In the genomic region with DNA sequence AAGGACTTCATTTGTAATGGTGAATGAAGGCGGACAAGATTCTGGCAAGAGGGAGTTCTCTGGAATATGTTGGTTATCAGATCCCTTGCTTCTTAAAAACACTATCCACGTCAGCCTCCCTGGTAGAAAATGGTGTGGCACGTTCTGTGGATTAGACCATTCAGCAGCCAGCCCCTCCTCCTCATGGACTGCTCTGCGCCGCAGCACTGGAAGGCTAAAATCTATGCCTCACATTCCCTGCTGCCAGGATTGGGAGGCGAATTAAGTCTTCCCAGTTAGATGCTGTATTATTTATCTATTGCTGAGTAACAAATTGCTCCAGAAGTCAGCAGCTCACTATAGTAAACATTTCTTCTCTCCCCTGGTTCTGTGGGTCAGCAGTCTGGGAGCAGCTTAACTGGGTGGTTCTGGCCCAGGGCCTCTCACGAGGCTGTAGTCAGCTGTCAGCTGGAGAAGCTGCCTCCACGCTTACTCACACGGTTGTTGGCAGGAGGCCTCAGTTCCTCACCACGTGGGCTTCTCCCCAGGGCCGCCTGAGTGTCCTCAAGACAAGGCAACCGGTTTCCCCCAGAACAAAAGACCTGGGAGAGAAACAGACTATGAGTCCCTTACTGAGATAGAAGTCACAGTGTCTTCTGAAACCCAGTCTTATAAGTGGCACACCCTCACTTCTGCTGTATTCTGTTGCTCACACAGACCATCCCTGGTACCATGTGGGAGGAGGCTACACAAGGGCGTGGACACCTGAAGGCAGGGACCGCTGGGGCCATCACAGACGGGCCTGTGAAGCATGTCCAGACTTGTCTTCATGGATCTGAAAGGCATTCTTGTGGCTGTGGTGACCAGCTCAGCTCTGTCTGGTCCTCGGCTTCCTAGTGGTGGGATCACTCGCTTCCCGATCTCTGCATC, we compare ENCODE assay signal across 12 cellular contexts.
DNase-seq lines count a peak whose midpoint lies in the region; ATAC-seq and TF ChIP-seq lines count a peak whose summit lies in the region.
"Had no signal": no experiment of that assay in that cellular context is flagged by ENCODE, and none has a peak within 500 bp of the region (broad histone marks: within the 10 kb centered on the region; RNA-seq: fewer than 3 reads in every experiment).

No MANE protein-coding gene starts in this region.

- no peak overlapping the region for H3K4me2 ChIP-seq in mesenchymal stem cell (ENCODE audit: low read length, poor library complexity, severe bottlenecking)

- H3K4ac ChIP-seq in mesenchymal stem cell (ENCODE audit: low read depth in 1 of 2, low read length in 2 of 2) = no peak overlapping the region

- no peaks in the 10 kb centered on the region for H3K79me1 ChIP-seq in mesenchymal stem cell (replicated peaks; ENCODE audit: low read length, poor library complexity, severe bottlenecking)

- no peak overlapping the region for H2BK15ac ChIP-seq in mesenchymal stem cell (ENCODE audit: low read depth, poor library complexity, severe bottlenecking)

- DNase-seq in NCI-H146 (lab: John Stamatoyannopoulos, UW) (peak; percentile 4), NCI-H146 treated with DMSO at 0.1 percent for 48 hours (lab: John Stamatoyannopoulos, UW; ENCODE audit: unreplicated experiment) (no peak), dedifferentiated amniotic fluid mesenchymal stem cell (ENCODE audit: extremely low spot score) (peak; percentile 53), mesenchymal stem cell (peak; percentile 2), uterus (peak; percentile 82 to 85), NCI-H1694 (lab: John Stamatoyannopoulos, UW) (no peak), left lobe of liver (ENCODE audit: low spot score) (no peak)
- no peak for DNase-seq in activated T-cell treated with anti-CD3 and anti-CD28 coated beads, Interleukin-2, amount 50 U/mL, for 1 hour
- DNase-seq: activated CD8-positive, alpha-beta memory T cell treated with anti-CD3 and anti-CD28 coated beads for 24 hours; AML-193; NCI-H69 had no signal

- H3K18ac ChIP-seq in mesenchymal stem cell (ENCODE audit: low read depth in 1 of 2, low read length in 2 of 2) = no peak overlapping the region

- TF ChIP-seq POLR2A in uterus (IDR thresholded peaks at IDR 0.05) = no peak

- no peak overlapping the region for H4K91ac ChIP-seq in mesenchymal stem cell (ENCODE audit: low read length)

- H3K4me1 ChIP-seq in mesenchymal stem cell (ENCODE audit: control insufficient read depth, insufficient read depth, low read depth, low read length) (no peaks in the 10 kb centered on the region), uterus (peaks cover 0 to 6% of the 10 kb centered on the region in 2 donors)

- 49% methylated on average over 15 of the region's 18 CpGs for WGBS in mesenchymal stem cell

- H3K23ac ChIP-seq in mesenchymal stem cell (ENCODE audit: low read length in 2 of 2) = no peak overlapping the region

- H2AFZ ChIP-seq in mesenchymal stem cell (ENCODE audit: low read depth, low read length) = no peak overlapping the region

- H3K4me3 ChIP-seq in mesenchymal stem cell (ENCODE audit: insufficient read depth in 1 of 2, low read depth in 1 of 2, low read length in 2 of 2) (peak overlapping the region in 1 of 2 experiments; percentile 9), uterus (no peak overlapping the region)

- H2BK120ac ChIP-seq in mesenchymal stem cell (ENCODE audit: low read depth, low read length) = no peak overlapping the region

- H3K27me3 ChIP-seq in mesenchymal stem cell (ENCODE audit: control insufficient read depth in 1 of 2, insufficient read depth in 1 of 2, low read length in 2 of 2) = no peaks in the 10 kb centered on the region
- H3K27me3 ChIP-seq in uterus = no peaks in the 10 kb centered on the region
- H3K27me3 ChIP-seq: neutrophil had no signal

- H3K36me3 ChIP-seq in mesenchymal stem cell (ENCODE audit: control insufficient read depth in 1 of 2, insufficient read depth in 2 of 2, low read depth in 1 of 2, low read length in 2 of 2) = no peaks in the 10 kb centered on the region
- no peaks in the 10 kb centered on the region for H3K36me3 ChIP-seq in uterus
- H3K36me3 ChIP-seq: neutrophil had no signal

- no peak overlapping the region for H4K8ac ChIP-seq in mesenchymal stem cell (ENCODE audit: low read length)

- no peak overlapping the region for H2BK5ac ChIP-seq in mesenchymal stem cell (ENCODE audit: low read depth, low read length, poor library complexity, severe bottlenecking)

- H2AK5ac ChIP-seq in mesenchymal stem cell (ENCODE audit: low read length, severe bottlenecking) = no peak overlapping the region

- peak overlapping the region; percentile 64 for H3K9ac ChIP-seq in mesenchymal stem cell (ENCODE audit: low read length)

- ATAC-seq in left lobe of liver = no peak

- no peak for TF ChIP-seq CTCF in uterus (IDR thresholded peaks at IDR 0.05)

- H3K9me3 ChIP-seq in mesenchymal stem cell (ENCODE audit: control insufficient read depth, low read length) (no peaks in the 10 kb centered on the region), uterus (no peaks in the 10 kb centered on the region)
- H3K9me3 ChIP-seq: neutrophil had no signal

- intact Hi-C loops in uterus (cut with DNase I; ENCODE audit: low total_unique reads) = no loop called here

- H3K14ac ChIP-seq in mesenchymal stem cell (ENCODE audit: low read length in 2 of 2) = no peak overlapping the region

- no peak overlapping the region for H2BK12ac ChIP-seq in mesenchymal stem cell (ENCODE audit: low read length in 2 of 2)

- H3K27ac ChIP-seq in mesenchymal stem cell (ENCODE audit: low read length, poor library complexity, severe bottlenecking) (no peak overlapping the region), uterus (peak overlapping the region; percentile 49 to 63)
- H3K27ac ChIP-seq: neutrophil had no signal

Comparison
In these comparisons a context has a peak if more than half of its experiments do, and no peak if none do; other contexts are left out.
1. DNase-seq: peak in NCI-H146 (single experiment), dedifferentiated amniotic fluid mesenchymal stem cell (single experiment), mesenchymal stem cell (single experiment) and uterus (2 of 2); none in NCI-H146 treated with DMSO at 0.1 percent for 48 hours (single experiment), activated T-cell treated with anti-CD3 and anti-CD28 coated beads, Interleukin-2, amount 50 U/mL, for 1 hour (single experiment), NCI-H1694 (single experiment) and left lobe of liver (single experiment).